9 cellular contexts compared by ENCODE assay signal in the genomic region with DNA sequence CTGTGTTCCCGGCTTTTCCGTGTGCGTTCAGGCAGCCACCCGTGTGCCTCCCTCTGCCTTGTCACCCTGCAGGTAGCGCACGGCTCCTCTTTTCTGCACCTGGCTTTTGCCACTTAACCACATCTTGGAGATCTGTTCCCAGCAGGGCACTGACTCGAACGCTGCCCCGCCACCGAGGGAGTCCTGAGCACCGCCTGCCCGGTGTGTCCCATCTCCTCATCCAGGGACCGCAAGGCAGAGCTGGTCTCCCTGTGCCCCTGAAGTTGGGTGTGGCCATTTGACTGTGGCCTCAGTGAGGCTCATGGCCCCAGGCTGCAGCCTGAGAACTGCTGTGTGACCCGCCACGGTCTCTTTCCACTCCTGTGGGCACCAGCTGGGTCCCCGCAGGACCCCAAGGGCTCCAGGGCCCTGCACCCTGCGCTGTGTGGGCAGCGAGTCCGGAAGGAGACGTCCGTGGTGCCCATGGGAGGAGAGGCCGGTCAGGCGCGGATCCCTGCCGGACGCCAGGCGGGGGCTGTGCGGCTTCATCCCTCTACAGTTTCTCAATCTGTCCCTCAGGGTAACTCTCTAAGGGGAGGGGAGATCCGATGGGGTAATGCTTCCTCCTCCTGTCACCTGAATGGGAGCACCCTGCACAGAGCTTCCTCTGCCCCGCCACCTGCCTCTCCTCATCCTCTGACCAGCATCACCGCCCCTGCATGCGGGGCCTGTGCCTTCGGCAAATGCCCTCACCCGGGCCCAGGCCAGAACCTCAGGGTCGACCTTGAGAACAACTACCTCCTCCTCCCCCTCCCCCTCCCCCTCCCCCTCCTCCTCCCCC. TPM values are rescaled to one million over a fixed set of nuclear protein-coding genes. Genes with fewer than 3 reads are reported as not detected.
DNase-seq lines count a peak whose midpoint lies in the region; ATAC-seq, FAIRE-seq and TF ChIP-seq lines count a peak whose summit lies in the region.
"Had no signal": no experiment of that assay in that cellular context is flagged by ENCODE, and none has a peak within 500 bp of the region (broad histone marks: within the 10 kb centered on the region; RNA-seq: fewer than 3 reads in every experiment).

No MANE protein-coding gene starts in this region.

- H2BK20ac ChIP-seq in H1 (ENCODE audit: low read length), result peak overlapping the region; percentile 86

- FAIRE-seq in H1 (lab: Jason Lieb, UNC), result no peak
- FAIRE-seq: HTR-8/SVneo had no signal

- 86% methylated on average over 28 of the region's 35 CpGs; no CpG with 5 or more reads in 1 of the 2 experiments for WGBS in H1 (ENCODE audit: extremely low coverage in 1 of 2, insufficient coverage in 1 of 2, insufficient read length in 1 of 2, insufficient replicate concordance in 2 of 2, low coverage in 1 of 2, low lambda C conversion rate in 2 of 2, missing lambda C conversion rate in 1 of 2), 2 experiments

- H3K18ac ChIP-seq in H1 (ENCODE audit: extremely low read depth, low read length), result peak overlapping the region; percentile 38

- H3K9me2 ChIP-seq in OCI-LY7 (ENCODE audit: insufficient read depth, low read length), result no peaks in the 10 kb centered on the region

- H2BK12ac ChIP-seq in H1 (ENCODE audit: low read depth, low read length), result peak overlapping the region; percentile 84; the same call in 1 of the 2 replicates

- H3K79me1 ChIP-seq in H1 (ENCODE audit: low read depth, low read length), result peaks cover 12% of the 10 kb centered on the region; the same call in 1 of the 2 replicates

- CTCF ChIA-PET in OCI-LY7 (lab: Charles Lee; ENCODE audit: unreplicated experiment) (interaction anchor here (0.6 kb wide), 1 partner anchor 36 kb away, joined by 3 read pairs; no protein-coding TSS in a partner anchor), H1 (lab: Charles Lee; ENCODE audit: partially characterized antibody) (interaction anchor here (0.6 to 2.5 kb wide), 15 partner anchors 7 to 1800 kb away, joined by 3 to 14 read pairs (median 4); a partner anchor contains a TSS)

- no peak for ATAC-seq in HG03045 (IDR thresholded peaks at IDR 0.05; ENCODE audit: unreplicated experiment)

- H3K9ac ChIP-seq in H1 (replicated peaks in 1 of 4; ENCODE audit: extremely low read depth in 1 of 4, low read depth in 3 of 4, low read length in 3 of 4), result no peak overlapping the region

- H3K79me2 ChIP-seq in OCI-LY7 (ENCODE audit: insufficient read depth, low read depth, low read length), result peaks cover 35% of the 10 kb centered on the region
- H3K79me2 ChIP-seq in H1 (ENCODE audit: control insufficient read depth in 1 of 2, insufficient read depth in 2 of 2, low read length in 2 of 2), result peaks cover 10 to 29% of the 10 kb centered on the region in 2 experiments; a peak in 3 of 4 replicates

- no peak for TF ChIP-seq RAD21 in H1 (IDR thresholded peaks at IDR 0.05 in 1 of 2, conservative IDR thresholded peaks at IDR 0.05 in 1 of 2; ENCODE audit: low read depth in 2 of 2, low read length in 2 of 2)

- H4K8ac ChIP-seq in H1 (ENCODE audit: extremely low read depth, insufficient read depth, low read length), result peak overlapping the region; percentile 45; the same call in 1 of the 2 replicates

- H3K27me3 ChIP-seq in BE2C, result no peaks in the 10 kb centered on the region
- no peaks in the 10 kb centered on the region for H3K27me3 ChIP-seq in H1 (replicated peaks in 1 of 4; ENCODE audit: control insufficient read depth in 3 of 4, extremely low read depth in 1 of 4, insufficient read depth in 3 of 4, low read length in 3 of 4)

- no peak overlapping the region for H3K14ac ChIP-seq in H1 (ENCODE audit: insufficient read length)

- peaks cover 5% of the 10 kb centered on the region; the same call in 1 of the 2 replicates for H4K20me1 ChIP-seq in OCI-LY7 (ENCODE audit: insufficient read depth, low read length)
- H4K20me1 ChIP-seq in H1 (replicated peaks in 1 of 2; ENCODE audit: control insufficient read depth in 1 of 2, insufficient read depth in 2 of 2, low read length in 2 of 2), result peaks cover 10 to 22% of the 10 kb centered on the region in 2 experiments

- POLR2A ChIA-PET in OCI-LY7 (lab: Charles Lee), result interaction anchor here (1.6 to 1.7 kb wide), 2 partner anchors 9 to 14 kb away, joined by 5 to 8 read pairs; no protein-coding TSS in a partner anchor
- POLR2A ChIA-PET in H1 (lab: Charles Lee; ENCODE audit: partially characterized antibody), result interaction anchor here (0.7 to 1.4 kb wide), 5 partner anchors 24 to 39 kb away, joined by 3 to 4 read pairs (median 3); no protein-coding TSS in a partner anchor

- H3K23ac ChIP-seq in H1 (ENCODE audit: insufficient read length), result no peak overlapping the region

- no peak overlapping the region for H3K56ac ChIP-seq in H1 (replicated peaks; ENCODE audit: insufficient read length, low read depth, low read length)

- H4K5ac ChIP-seq in H1 (ENCODE audit: insufficient read length, low read depth, low read length), result peak overlapping the region; percentile 86

- H2AK5ac ChIP-seq in H1 (ENCODE audit: low read depth, low read length), result peak overlapping the region; percentile 56; the same call in 1 of the 2 replicates

- H3K4me1 ChIP-seq in BE2C (peaks cover 2% of the 10 kb centered on the region; the same call in 1 of the 2 replicates), OCI-LY7 (ENCODE audit: insufficient read depth, low read length, poor library complexity, severe bottlenecking) (peaks cover 66% of the 10 kb centered on the region), H1 (replicated peaks in 1 of 4; ENCODE audit: control insufficient read depth in 3 of 4, insufficient read depth in 4 of 4, low read length in 3 of 4) (peaks cover 3 to 15% (median 9%) of the 10 kb centered on the region in 4 experiments; a peak in 6 of 7 replicates)

- DNase-seq in BE2C (peak; percentile 13), GF-D8 (lab: John Stamatoyannopoulos, UW) (peak; percentile 87), OCI-LY7 (ENCODE audit: low spot score) (peak; percentile 92), H1 (ENCODE audit: low read depth in 1 of 2, low spot score in 2 of 2) (peak in 1 of 2 experiments; percentile 66), LoVo (ENCODE audit: low spot score) (no peak), MV-4-11 (lab: John Stamatoyannopoulos, UW) (no peak), dermis blood vessel endothelial cell (no peak)

- H3K4me2 ChIP-seq in OCI-LY7 (ENCODE audit: low read length) (peak overlapping the region; percentile 96), H1 (ENCODE audit: insufficient read depth in 1 of 2, low read depth in 2 of 2, low read length in 2 of 2) (peak overlapping the region in 1 of 2 experiments; percentile 16; a peak in 1 of 4 replicates)

- H2BK120ac ChIP-seq in H1 (replicated peaks; ENCODE audit: low read depth, low read length), result no peak overlapping the region

- no peaks in the 10 kb centered on the region for H3K9me3 ChIP-seq in BE2C
- H3K9me3 ChIP-seq in OCI-LY7 (ENCODE audit: low read length), result no peaks in the 10 kb centered on the region
- no peaks in the 10 kb centered on the region for H3K9me3 ChIP-seq in H1 (ENCODE audit: insufficient read depth in 2 of 2, low read depth in 1 of 2, low read length in 1 of 2)

- H4K91ac ChIP-seq in H1 (replicated peaks; ENCODE audit: insufficient read length, low read length), result peak overlapping the region; percentile 88

- H3K36me3 ChIP-seq in BE2C, result peaks cover 13% of the 10 kb centered on the region
- peaks cover 26% of the 10 kb centered on the region for H3K36me3 ChIP-seq in OCI-LY7 (ENCODE audit: insufficient read depth, low read length)
- peaks cover 5 to 11% (median 8%) of the 10 kb centered on the region in 4 experiments; a peak in 6 of 8 replicates for H3K36me3 ChIP-seq in H1 (ENCODE audit: control insufficient read depth in 2 of 4, insufficient read depth in 4 of 4, low read length in 3 of 4)

- no TSS peak for BruUV-seq in OCI-LY7 (replicated peaks; lab: Mats Ljungman, UMichigan)

- no peak overlapping the region for H3K4me3 ChIP-seq in BE2C (ENCODE audit: low read depth, low read length)
- H3K4me3 ChIP-seq in OCI-LY7 (ENCODE audit: low read depth, low read length, poor library complexity, severe bottlenecking), result peak overlapping the region; percentile 100
- H3K4me3 ChIP-seq in H1 (ENCODE audit: extremely low read depth in 1 of 4, insufficient read depth in 2 of 4, low read depth in 3 of 4, low read length in 4 of 4), result no peak overlapping the region

- intact Hi-C loops in OCI-LY7 (cut with micrococcal nuclease; ENCODE audit: unreplicated experiment), result loop anchor here (1.0 to 5.0 kb wide), 7 partner anchors 25 to 479 kb away; a partner anchor contains a TSS

- no peak for TF ChIP-seq POLR2A in H1 (IDR thresholded peaks at IDR 0.05; ENCODE audit: control extremely low read depth in 1 of 2, low read depth in 2 of 2, low read length in 2 of 2)

- peak overlapping the region; percentile 97 for H2BK15ac ChIP-seq in H1 (ENCODE audit: low read length)

- peak overlapping the region; percentile 93 for H2BK5ac ChIP-seq in H1 (ENCODE audit: low read depth, low read length)

- TF ChIP-seq CTCF in BE2C (IDR thresholded peaks at IDR 0.05; ENCODE audit: low read depth, low read length) (no peak), OCI-LY7 (conservative IDR thresholded peaks at IDR 0.05; ENCODE audit: low read length) (no peak), H1 (IDR thresholded peaks at IDR 0.05; ENCODE audit: control extremely low read depth in 1 of 3, insufficient read depth in 1 of 3, low read depth in 1 of 3, low read length in 3 of 3) (no peak)

- H3K4ac ChIP-seq in H1 (replicated peaks; ENCODE audit: insufficient read length, low read depth, low read length), result peak overlapping the region; percentile 90

- H2AFZ ChIP-seq in OCI-LY7 (ENCODE audit: low read length), result no peak overlapping the region
- H2AFZ ChIP-seq in H1 (ENCODE audit: low read length), result no peak overlapping the region

- H3K23me2 ChIP-seq in H1 (ENCODE audit: low read depth, low read length), result peaks cover 5% of the 10 kb centered on the region; the same call in 1 of the 2 replicates

- H3K27ac ChIP-seq in OCI-LY7 (ENCODE audit: low read depth, low read length, poor library complexity, severe bottlenecking) (peak overlapping the region; percentile 90), H1 (ENCODE audit: low read depth, low read length) (0 out of 2 replicates have a peak overlapping the region, but pooled peaks have one; percentile 45)

- TF ChIP-seq EP300 in H1 (IDR thresholded peaks at IDR 0.05; ENCODE audit: borderline replicate concordance in 1 of 2, low read depth in 2 of 2, low read length in 2 of 2), result no peak

RNA-seq across cellular contexts. Expression of a gene that starts 1.8 kb away (rescaled TPM):
- polyA plus RNA-seq in BE2C (2012; ENCODE audit: insufficient read depth, insufficient read length, low read depth), result 280 TPM
- 61.5 and 83.6 TPM in 2 replicates for total RNA-seq in OCI-LY7 (2014; rRNA removed; shearing (Covaris generic))
- total RNA-seq in OCI-LY7 (2022), result 187 and 188 TPM in 2 replicates
- total RNA-seq in H1 (2021; fragmentation: NEBNext Ultra II Directional; extraction: Animal tissue kit (Norgen Biotek cat#: 25700)), result 104 and 116 TPM in 2 replicates
- polyA plus RNA-seq in H1 (2011; rRNA removed), result 76.9 and 115 TPM in 2 replicates
- 49.6 TPM for polyA plus RNA-seq in H1 (2011; cell fraction: cytosol; rRNA removed)
- 250 TPM for polyA plus RNA-seq in H1 (2011; cell fraction: nucleus; rRNA removed)
- 41.9 to 92.6 TPM (median 87.4 TPM) in 4 replicates for polyA plus RNA-seq in H1 (2012, experiment 1 of 2)
- 126 TPM for polyA plus RNA-seq in H1 (2012, experiment 2 of 2)
- polyA plus RNA-seq in H1 (2013, experiment 1 of 2), result 56.2 TPM
- 50.8 TPM for polyA plus RNA-seq in H1 (2013, experiment 2 of 2)
- 37.2 and 46.1 TPM in 2 replicates for polyA minus RNA-seq in H1 (2011; rRNA and poly(A)+ RNA removed)
- 61.9 TPM for polyA minus RNA-seq in H1 (2011; cell fraction: cytosol; rRNA and poly(A)+ RNA removed)
- polyA minus RNA-seq in H1 (2011; cell fraction: nucleus; rRNA and poly(A)+ RNA removed), result 96.2 TPM
- total RNA-seq in dermis blood vessel endothelial cell, result 44.6 and 80.1 TPM in 2 replicates

RNA-seq across cellular contexts. Expression of a gene that starts 24.6 kb away (rescaled TPM):
- 1.6 TPM for polyA plus RNA-seq in BE2C (2012; ENCODE audit: insufficient read depth, insufficient read length, low read depth)
- total RNA-seq in OCI-LY7 (2014; rRNA removed; shearing (Covaris generic)), result 25.2 and 26.1 TPM in 2 replicates
- total RNA-seq in OCI-LY7 (2022) (32.7 and 39.0 TPM in 2 replicates), dermis blood vessel endothelial cell (34.7 and 42.9 TPM in 2 replicates)
- total RNA-seq in H1 (2021; fragmentation: NEBNext Ultra II Directional; extraction: Animal tissue kit (Norgen Biotek cat#: 25700)), result 16.8 and 17.3 TPM in 2 replicates
- 5.5 and 6.9 TPM in 2 replicates for polyA plus RNA-seq in H1 (2011; rRNA removed)
- polyA plus RNA-seq in H1 (2011; cell fraction: cytosol; rRNA removed), result 7.6 TPM
- polyA plus RNA-seq in H1 (2011; cell fraction: nucleus; rRNA removed), result 27.0 TPM
- polyA plus RNA-seq in H1 (2012, experiment 1 of 2), result 9.8 to 15.5 TPM (median 13.5 TPM) in 4 replicates
- 8.5 TPM for polyA plus RNA-seq in H1 (2012, experiment 2 of 2)
- polyA plus RNA-seq in H1 (2013, experiment 1 of 2), result 7.6 TPM
- 7.8 TPM for polyA plus RNA-seq in H1 (2013, experiment 2 of 2)
- polyA minus RNA-seq in H1 (2011; rRNA and poly(A)+ RNA removed), result 2.3 and 2.4 TPM in 2 replicates
- polyA minus RNA-seq in H1 (2011; cell fraction: cytosol; rRNA and poly(A)+ RNA removed), result 8.1 TPM
- 7.7 TPM for polyA minus RNA-seq in H1 (2011; cell fraction: nucleus; rRNA and poly(A)+ RNA removed)

RNA-seq across cellular contexts. Expression of a gene that starts 46.7 kb away (rescaled TPM):
- polyA plus RNA-seq in BE2C (2012; ENCODE audit: insufficient read depth, insufficient read length, low read depth), result 0.34 TPM
- 1.1 and 1.4 TPM in 2 replicates for total RNA-seq in OCI-LY7 (2014; rRNA removed; shearing (Covaris generic))
- total RNA-seq in OCI-LY7 (2022) (4.5 and 5.5 TPM in 2 replicates), dermis blood vessel endothelial cell (14.4 and 19.1 TPM in 2 replicates)
- total RNA-seq in H1 (2021; fragmentation: NEBNext Ultra II Directional; extraction: Animal tissue kit (Norgen Biotek cat#: 25700)), result 7.7 and 8.5 TPM in 2 replicates
- 5.3 and 7.4 TPM in 2 replicates for polyA plus RNA-seq in H1 (2011; rRNA removed)
- 7.2 TPM for polyA plus RNA-seq in H1 (2011; cell fraction: cytosol; rRNA removed)
- 64.5 TPM for polyA plus RNA-seq in H1 (2011; cell fraction: nucleus; rRNA removed)
- polyA plus RNA-seq in H1 (2012, experiment 1 of 2), result 4.7 to 12.0 TPM (median 11.0 TPM) in 4 replicates
- polyA plus RNA-seq in H1 (2012, experiment 2 of 2), result 4.4 TPM
- 8.1 TPM for polyA plus RNA-seq in H1 (2013, experiment 1 of 2)
- 6.8 TPM for polyA plus RNA-seq in H1 (2013, experiment 2 of 2)
- 8.8 and 9.6 TPM in 2 replicates for polyA minus RNA-seq in H1 (2011; rRNA and poly(A)+ RNA removed)
- 5.7 TPM for polyA minus RNA-seq in H1 (2011; cell fraction: cytosol; rRNA and poly(A)+ RNA removed)
- 14.6 TPM for polyA minus RNA-seq in H1 (2011; cell fraction: nucleus; rRNA and poly(A)+ RNA removed)

RNA-seq across cellular contexts. Expression of a gene that starts 50.1 kb away (rescaled TPM):
- polyA plus RNA-seq in BE2C (2012; ENCODE audit: insufficient read depth, insufficient read length, low read depth), result 0.59 TPM
- 0.19 and 0.77 TPM in 2 replicates for total RNA-seq in OCI-LY7 (2014; rRNA removed; shearing (Covaris generic))
- total RNA-seq in OCI-LY7 (2022) (not detected in 2 replicates), dermis blood vessel endothelial cell (under 0.01 and 0.05 TPM in 2 replicates)
- 1.5 and 1.8 TPM in 2 replicates for total RNA-seq in H1 (2021; fragmentation: NEBNext Ultra II Directional; extraction: Animal tissue kit (Norgen Biotek cat#: 25700))
- polyA plus RNA-seq in H1 (2011; rRNA removed), result 2.1 and 3.0 TPM in 2 replicates
- polyA plus RNA-seq in H1 (2011; cell fraction: cytosol; rRNA removed), result 2.0 TPM
- 11.1 TPM for polyA plus RNA-seq in H1 (2011; cell fraction: nucleus; rRNA removed)
- 1.0 to 1.7 TPM (median 1.3 TPM) in 4 replicates for polyA plus RNA-seq in H1 (2012, experiment 1 of 2)
- 0.89 TPM for polyA plus RNA-seq in H1 (2012, experiment 2 of 2)
- 1.6 TPM for polyA plus RNA-seq in H1 (2013, experiment 1 of 2)
- 1.3 TPM for polyA plus RNA-seq in H1 (2013, experiment 2 of 2)
- 1.5 and 2.9 TPM in 2 replicates for polyA minus RNA-seq in H1 (2011; rRNA and poly(A)+ RNA removed)
- 2.5 TPM for polyA minus RNA-seq in H1 (2011; cell fraction: cytosol; rRNA and poly(A)+ RNA removed)
- 5.4 TPM for polyA minus RNA-seq in H1 (2011; cell fraction: nucleus; rRNA and poly(A)+ RNA removed)

Comparison
In these comparisons a context has a peak if more than half of its experiments do, and no peak if none do; other contexts are left out.
1. DNase-seq: peak in BE2C (single experiment), GF-D8 (single experiment) and OCI-LY7 (single experiment); none in LoVo (single experiment), MV-4-11 (single experiment) and dermis blood vessel endothelial cell (single experiment).